27 cellular contexts compared by ENCODE assay signal in the genomic region with DNA sequence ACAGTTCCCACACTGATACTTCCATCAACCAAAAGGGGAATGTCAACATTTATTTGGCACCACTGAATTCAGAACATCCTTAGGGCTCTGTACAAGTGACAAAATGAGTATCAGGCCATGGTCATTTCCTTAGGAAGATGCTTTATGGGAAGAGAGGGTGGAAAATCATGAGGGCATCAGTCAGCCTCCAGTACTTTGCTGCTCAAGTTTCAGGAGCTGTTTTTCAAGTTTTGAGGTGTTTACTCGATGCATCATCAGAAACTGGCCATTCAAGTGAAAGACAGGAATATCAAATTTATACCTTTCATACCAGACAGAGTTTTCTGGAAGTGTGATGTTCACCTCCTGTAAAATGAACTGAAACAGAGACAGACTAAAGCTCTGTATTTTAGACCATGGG.
"Had no signal": no experiment of that assay in that cellular context is flagged by ENCODE, and none has a peak within 500 bp of the region (broad histone marks: within the 10 kb centered on the region; RNA-seq: fewer than 3 reads in every experiment).

No MANE protein-coding gene starts in this region.

- H3K27ac ChIP-seq: colonic mucosa, esophagus squamous epithelium, gastrocnemius medialis, heart right ventricle, left lung had no signal

- DNase-seq: colonic mucosa; cortex of kidney; effector CD8-positive, alpha-beta T cell; effector memory CD8-positive, alpha-beta T cell; endodermal cell; esophagus squamous epithelium; foreskin fibroblast; foreskin melanocyte; gastrocnemius medialis; glutamatergic neuron; head of caudate nucleus; heart right ventricle; hippocampal formation; left cardiac atrium; left lung; left ventricle myocardium superior; mammary epithelial cell; mesendoderm; midbrain; naive thymus-derived CD4-positive, alpha-beta T cell; natural killer cell had no signal

- ATAC-seq: effector memory CD8-positive, alpha-beta T cell; gastrocnemius medialis; heart right ventricle; left cardiac atrium; left lung; left ventricle myocardium superior; naive thymus-derived CD4-positive, alpha-beta T cell; natural killer cell had no signal

- H3K27ac Mint-ChIP-seq: dendritic cell treated with granulocyte-macrophage colony-stimulating factor and Interleukin-4, amounts not matched to agents 40 ng/mL and 50 ng/mL, for 4 days; effector memory CD8-positive, alpha-beta T cell; endodermal cell; memory B cell; naive thymus-derived CD4-positive, alpha-beta T cell; natural killer cell had no signal

- H3K4me3 Mint-ChIP-seq: dendritic cell treated with granulocyte-macrophage colony-stimulating factor and Interleukin-4, amounts not matched to agents 40 ng/mL and 50 ng/mL, for 4 days; effector memory CD8-positive, alpha-beta T cell; endodermal cell; memory B cell; naive thymus-derived CD4-positive, alpha-beta T cell; natural killer cell had no signal

- H3K9me3 Mint-ChIP-seq: dendritic cell treated with granulocyte-macrophage colony-stimulating factor and Interleukin-4, amounts not matched to agents 40 ng/mL and 50 ng/mL, for 4 days; effector memory CD8-positive, alpha-beta T cell; natural killer cell had no signal

- H3K4me1 ChIP-seq: colonic mucosa, esophagus squamous epithelium, gastrocnemius medialis, heart right ventricle, left lung had no signal

- H3K27me3 Mint-ChIP-seq: dendritic cell treated with granulocyte-macrophage colony-stimulating factor and Interleukin-4, amounts not matched to agents 40 ng/mL and 50 ng/mL, for 4 days; effector memory CD8-positive, alpha-beta T cell; memory B cell; naive thymus-derived CD4-positive, alpha-beta T cell had no signal

- H3K4me3 ChIP-seq: colonic mucosa, esophagus squamous epithelium, gastrocnemius medialis, heart right ventricle, left lung, lung had no signal

- H3K4me1 Mint-ChIP-seq: endodermal cell; memory B cell; naive thymus-derived CD4-positive, alpha-beta T cell; natural killer cell had no signal

- H3K27me3 ChIP-seq: colonic mucosa, esophagus squamous epithelium, gastrocnemius medialis, heart right ventricle, left lung had no signal

- H3K9me3 ChIP-seq: colonic mucosa, esophagus squamous epithelium, gastrocnemius medialis, heart right ventricle, left lung had no signal

- H3K36me3 ChIP-seq: colonic mucosa, gastrocnemius medialis, left lung had no signal

- FAIRE-seq: endometrium, islet of Langerhans, keratinocyte had no signal
